ENCODE assay signal across 16 cellular contexts in genomic region chr21:33844104-33844889, GRCh38.
A peak's percentile ranks its signal among the peaks of the same experiment; 100 is the strongest.
DNase-seq lines count a peak whose midpoint lies in the region; ATAC-seq and TF ChIP-seq lines count a peak whose summit lies in the region.
"Had no signal": no experiment of that assay in that cellular context is flagged by ENCODE, and none has a peak within 500 bp of the region (broad histone marks: within the 10 kb centered on the region; RNA-seq: fewer than 3 reads in every experiment).

No MANE protein-coding gene starts in this region.

- H3K9me3 ChIP-seq in sigmoid colon, result no peaks in the 10 kb centered on the region

- DNase-seq in GM23338 (ENCODE audit: low spot score) (no peak), sigmoid colon (no peak), T-helper 2 cell (no peak), SIG-M5 (lab: John Stamatoyannopoulos, UW) (no peak)
- DNase-seq: activated CD4-positive, alpha-beta T cell treated with anti-CD3 and anti-CD28 coated beads, Interleukin-2, amount 50 U/mL, for 1 hour; activated effector memory CD4-positive, alpha-beta T cell treated with anti-CD3 and anti-CD28 coated beads, Interleukin-2, amount 50 U/mL, for 16 hours; CD4-positive, CD25-positive, alpha-beta regulatory T cell; cerebellar nuclear complex; stimulated activated CD4-positive, alpha-beta T cell treated with anti-CD3 and anti-CD28 coated beads, Interleukin-4, amount 100 ng/mL, for 24 hours; stimulated activated naive CD4-positive, alpha-beta T cell treated with Interleukin-2 at 50 U/mL for 16 hours; T-helper 1 cell had no signal

- H2AFZ ChIP-seq in GM23338, result no peak overlapping the region
- H2AFZ ChIP-seq: parathyroid adenoma had no signal

- 0 out of 2 replicates have a peak, but pooled peaks cover 4% of the 10 kb centered on the region for H4K20me1 ChIP-seq in GM23338 (replicated peaks; ENCODE audit: insufficient read depth)

- no peak overlapping the region for H3K4me2 ChIP-seq in GM23338

- H3K4me3 Mint-ChIP-seq in GM23338, result no peak overlapping the region
- H3K4me3 Mint-ChIP-seq: CD4-positive, CD25-positive, alpha-beta regulatory T cell had no signal

- H3K27ac ChIP-seq in GM23338 (ENCODE audit: low read depth) (no peak overlapping the region; the same call in 1 of the 2 replicates), cingulate gyrus (ENCODE audit: low read depth, low read length) (peak overlapping the region; percentile 41), layer of hippocampus (ENCODE audit: low read depth, low read length) (peak overlapping the region; percentile 15), sigmoid colon (peak overlapping the region in 3 of 4 donors; percentile 42 to 55 (median 50))
- H3K27ac ChIP-seq: parathyroid adenoma had no signal

- H3F3A ChIP-seq in GM23338 (replicated peaks; ENCODE audit: low read depth), result no peaks in the 10 kb centered on the region

- H3K4me3 ChIP-seq in GM23338, result no peak overlapping the region
- H3K4me3 ChIP-seq in sigmoid colon, result no peak overlapping the region

- no peak for TF ChIP-seq EP300 in sigmoid colon (IDR thresholded peaks at IDR 0.05)

- TF ChIP-seq CTCF in GM23338 (conservative IDR thresholded peaks at IDR 0.05; ENCODE audit: low read depth in 2 of 2) (no peak), sigmoid colon (IDR thresholded peaks at IDR 0.05) (no peak)

- H3K36me3 Mint-ChIP-seq in GM23338 (ENCODE audit: low read depth), result peaks cover 8% of the 10 kb centered on the region; the same call in 1 of the 3 replicates

- intact Hi-C loops in sigmoid colon (cut with DNase I), result no loop called here

- TF ChIP-seq POLR2A in sigmoid colon (IDR thresholded peaks at IDR 0.05), result no peak

- H3K27me3 ChIP-seq in GM23338 (ENCODE audit: insufficient read depth) (no peaks in the 10 kb centered on the region), layer of hippocampus (ENCODE audit: control insufficient read depth, insufficient read depth, low read length) (no peaks in the 10 kb centered on the region), sigmoid colon (no peaks in the 10 kb centered on the region)

- peaks cover 9% of the 10 kb centered on the region for H3K4me1 Mint-ChIP-seq in GM23338
- H3K4me1 Mint-ChIP-seq: CD4-positive, CD25-positive, alpha-beta regulatory T cell had no signal

- ATAC-seq in GM23338, result no peak
- ATAC-seq in GM18519 (IDR thresholded peaks at IDR 0.05; ENCODE audit: low FRiP score, unreplicated experiment), result no peak
- ATAC-seq in GM21447 (IDR thresholded peaks at IDR 0.05; ENCODE audit: unreplicated experiment), result no peak

- no peaks in the 10 kb centered on the region for H3K79me2 ChIP-seq in GM23338 (replicated peaks; ENCODE audit: insufficient read depth)
- H3K79me2 ChIP-seq: parathyroid adenoma had no signal

- WGBS in sigmoid colon, 2 donors, result 73 to 83% methylated on average over 20 of the region's 20 CpGs

- H3K4me1 ChIP-seq in GM23338 (ENCODE audit: insufficient read depth), result no peaks in the 10 kb centered on the region
- peaks cover 0 to 32% (median 23%) of the 10 kb centered on the region in 4 donors for H3K4me1 ChIP-seq in sigmoid colon
- H3K4me1 ChIP-seq: parathyroid adenoma had no signal

- peaks cover 17% of the 10 kb centered on the region for H3K27me3 Mint-ChIP-seq in GM23338 (ENCODE audit: insufficient read depth, low read depth, poor library complexity)
- H3K27me3 Mint-ChIP-seq: CD4-positive, CD25-positive, alpha-beta regulatory T cell had no signal

- peak overlapping the region; percentile 31 for H3K27ac Mint-ChIP-seq in GM23338
- H3K27ac Mint-ChIP-seq: CD4-positive, CD25-positive, alpha-beta regulatory T cell had no signal

- no peaks in the 10 kb centered on the region for H3K9me2 ChIP-seq in GM23338 (ENCODE audit: insufficient read depth)

- no peaks in the 10 kb centered on the region for H3K36me3 ChIP-seq in GM23338 (ENCODE audit: insufficient read depth)
- H3K36me3 ChIP-seq in sigmoid colon, result peaks cover 0 to 8% (median 0%) of the 10 kb centered on the region in 4 donors

- H3K9me3 Mint-ChIP-seq in GM23338, result peaks cover 4% of the 10 kb centered on the region; the same call in 1 of the 3 replicates

TF ChIP-seq in GM23338, 12 proteins besides CTCF, POLR2A, EP300 and RAD21:
- TF ChIP-seq EZH2 (IDR thresholded peaks at IDR 0.05; ENCODE audit: low read depth, unreplicated experiment) (no peak), ZNF114 (CRISPR knock-in tag; IDR thresholded peaks at IDR 0.05) (no peak)
